ENCODE assay signal across 17 cellular contexts in genomic region chr2:12723741-12724463, GRCh38. TPM values are rescaled to one million over a fixed set of nuclear protein-coding genes. Genes with fewer than 3 reads are reported as not detected.
DNase-seq lines count a peak whose midpoint lies in the region; ATAC-seq and TF ChIP-seq lines count a peak whose summit lies in the region.
"Had no signal": no experiment of that assay in that cellular context is flagged by ENCODE, and none has a peak within 500 bp of the region (broad histone marks: within the 10 kb centered on the region; RNA-seq: fewer than 3 reads in every experiment).

No MANE protein-coding gene starts in this region.

- H3K4me3 Mint-ChIP-seq in CD4-positive, CD25-positive, alpha-beta regulatory T cell = peak overlapping the region; percentile 97 to 100 (median 100)
- peak overlapping the region; percentile 69 for H3K4me3 Mint-ChIP-seq in glutamatergic neuron (ENCODE audit: unreplicated experiment)
- H3K4me3 Mint-ChIP-seq: mesothelial cell of epicardium; T-helper 1 cell treated with Interleukin-12 subunit alpha and Interleukin-12 subunit beta and Interleukin-4 antibody, amounts not matched to agents 30 μg/mL and 1 μg/mL, for 36 hours; WTC11 had no signal

- peaks cover 0 to 2% (median 0%) of the 10 kb centered on the region in 7 donors for H3K9me3 Mint-ChIP-seq in CD4-positive, CD25-positive, alpha-beta regulatory T cell
- H3K9me3 Mint-ChIP-seq in glutamatergic neuron (ENCODE audit: unreplicated experiment) = peaks cover 15% of the 10 kb centered on the region
- H3K9me3 Mint-ChIP-seq: mesothelial cell of epicardium; T-helper 1 cell treated with Interleukin-12 subunit alpha and Interleukin-12 subunit beta and Interleukin-4 antibody, amounts not matched to agents 30 μg/mL and 1 μg/mL, for 36 hours; WTC11 had no signal

- H3K4me3 ChIP-seq in CD4-positive, CD25-positive, alpha-beta regulatory T cell (ENCODE audit: low read depth, low read length) = peak overlapping the region; percentile 90
- no peak overlapping the region for H3K4me3 ChIP-seq in OCI-LY1 (ENCODE audit: low read depth, low read length, poor library complexity, severe bottlenecking)
- H3K4me3 ChIP-seq in psoas muscle = no peak overlapping the region

- H3K27ac ChIP-seq in CD4-positive, CD25-positive, alpha-beta regulatory T cell (ENCODE audit: insufficient read depth, low read length, poor library complexity, severe bottlenecking) = no peak overlapping the region
- H3K27ac ChIP-seq in OCI-LY1 (ENCODE audit: low read depth, low read length, poor library complexity, severe bottlenecking) (no peak overlapping the region), psoas muscle (peak overlapping the region; percentile 5)
- H3K27ac ChIP-seq: thoracic aorta had no signal

- H3K36me3 ChIP-seq in CD4-positive, CD25-positive, alpha-beta regulatory T cell (ENCODE audit: control insufficient read depth, insufficient read depth, low read length) = peaks cover 51% of the 10 kb centered on the region
- H3K36me3 ChIP-seq in OCI-LY1 (ENCODE audit: insufficient read depth, low read length) = peaks cover 87% of the 10 kb centered on the region
- H3K36me3 ChIP-seq in psoas muscle (ENCODE audit: insufficient read depth in 1 of 2, low read depth in 1 of 2) = peaks cover 6 to 46% of the 10 kb centered on the region in 2 donors
- H3K36me3 ChIP-seq: breast epithelium had no signal

- peaks cover 84% of the 10 kb centered on the region for H3K4me1 ChIP-seq in CD4-positive, CD25-positive, alpha-beta regulatory T cell (ENCODE audit: control insufficient read depth, insufficient read depth, low read length, poor library complexity, severe bottlenecking)
- peaks cover 88% of the 10 kb centered on the region for H3K4me1 ChIP-seq in OCI-LY1 (ENCODE audit: insufficient read depth, low read length, severe bottlenecking)
- peaks cover 56% of the 10 kb centered on the region for H3K4me1 ChIP-seq in psoas muscle
- H3K4me1 ChIP-seq: breast epithelium had no signal

- no peak overlapping the region for H2AFZ ChIP-seq in OCI-LY1 (ENCODE audit: low read length)

- peaks cover 55% of the 10 kb centered on the region for H3K36me3 Mint-ChIP-seq in CD4-positive, CD25-positive, alpha-beta regulatory T cell
- peaks cover 21% of the 10 kb centered on the region for H3K36me3 Mint-ChIP-seq in glutamatergic neuron (ENCODE audit: unreplicated experiment)

- no peaks in the 10 kb centered on the region; the same call in 1 of the 2 replicates for H3F3A ChIP-seq in OCI-LY1 (ENCODE audit: insufficient read depth, low read length)

- peak overlapping the region; percentile 13; the same call in 1 of the 2 replicates for H3K4me2 ChIP-seq in OCI-LY1 (ENCODE audit: low read length)

- no peak overlapping the region for H3K9ac ChIP-seq in OCI-LY1 (ENCODE audit: low read length)

- 69 to 79% (median 73%) methylated on average over 8 of the region's 8 CpGs for WGBS in psoas muscle, 3 donors

- H3K27me3 ChIP-seq in CD4-positive, CD25-positive, alpha-beta regulatory T cell (ENCODE audit: control insufficient read depth, insufficient read depth, low read length) = no peaks in the 10 kb centered on the region
- H3K27me3 ChIP-seq in OCI-LY1 (ENCODE audit: insufficient read depth, low read length) = no peaks in the 10 kb centered on the region
- no peaks in the 10 kb centered on the region for H3K27me3 ChIP-seq in psoas muscle (ENCODE audit: insufficient read depth in 3 of 3, low read length in 2 of 3)
- H3K27me3 ChIP-seq: breast epithelium had no signal

- H3K27ac Mint-ChIP-seq in CD4-positive, CD25-positive, alpha-beta regulatory T cell = peak overlapping the region; percentile 86 to 90 (median 89)
- H3K27ac Mint-ChIP-seq in glutamatergic neuron (ENCODE audit: unreplicated experiment) = peak overlapping the region; percentile 24
- H3K27ac Mint-ChIP-seq: mesothelial cell of epicardium; T-helper 1 cell treated with Interleukin-12 subunit alpha and Interleukin-12 subunit beta and Interleukin-4 antibody, amounts not matched to agents 30 μg/mL and 1 μg/mL, for 36 hours had no signal

- H3K4me1 Mint-ChIP-seq in CD4-positive, CD25-positive, alpha-beta regulatory T cell = peaks cover 38 to 96% (median 77%) of the 10 kb centered on the region in 4 donors
- peaks cover 43% of the 10 kb centered on the region for H3K4me1 Mint-ChIP-seq in glutamatergic neuron (ENCODE audit: low read depth, unreplicated experiment)

- H3K9me2 ChIP-seq in OCI-LY1 (ENCODE audit: low read depth, low read length) = no peaks in the 10 kb centered on the region

- H4K20me1 ChIP-seq in OCI-LY1 (ENCODE audit: insufficient read depth, low read length) = no peaks in the 10 kb centered on the region

- H3K9me3 ChIP-seq in CD4-positive, CD25-positive, alpha-beta regulatory T cell (ENCODE audit: control insufficient read depth in 2 of 2, low read length in 2 of 2) = no peaks in the 10 kb centered on the region
- no peaks in the 10 kb centered on the region for H3K9me3 ChIP-seq in OCI-LY1 (ENCODE audit: low read length)
- H3K9me3 ChIP-seq in psoas muscle = no peaks in the 10 kb centered on the region
- H3K9me3 ChIP-seq: breast epithelium, thoracic aorta had no signal

- DNase-seq in CD4-positive, CD25-positive, alpha-beta regulatory T cell = no peak
- DNase-seq in glutamatergic neuron (no peak), psoas muscle (no peak), NCI-H526 (lab: John Stamatoyannopoulos, UW) (no peak), NCI-H524 treated with DMSO at 0.1 percent for 48 hours (lab: John Stamatoyannopoulos, UW) (no peak)
- DNase-seq: GOT3, kidney glomerular epithelial cell, NCI-H1105, NCI-H2081 treated with DMSO at 0.1 percent for 48 hours, NCI-H446 treated with DMSO at 0.1 percent for 48 hours had no signal

- H3K79me2 ChIP-seq in OCI-LY1 (ENCODE audit: insufficient read depth, low read length) = peaks cover 88% of the 10 kb centered on the region

- no peaks in the 10 kb centered on the region for H3K27me3 Mint-ChIP-seq in CD4-positive, CD25-positive, alpha-beta regulatory T cell
- peaks cover 7% of the 10 kb centered on the region for H3K27me3 Mint-ChIP-seq in glutamatergic neuron (ENCODE audit: unreplicated experiment)

- ATAC-seq in CD4-positive, CD25-positive, alpha-beta regulatory T cell (ENCODE audit: low read depth in 2 of 2) = no peak
- ATAC-seq in psoas muscle (no peak), GM18867 (IDR thresholded peaks at IDR 0.05; ENCODE audit: unreplicated experiment) (no peak)
- ATAC-seq: WTC11 had no signal

- intact Hi-C loops in psoas muscle (cut with DNase I) = loop anchor here in 1 of 2 donors (10.0 kb wide), 1 partner anchor 859 kb away; no protein-coding TSS in a partner anchor

- TF ChIP-seq CTCF in OCI-LY1 (IDR thresholded peaks at IDR 0.05; ENCODE audit: low read length) (no peak), glutamatergic neuron (IDR thresholded peaks at IDR 0.05; ENCODE audit: partially characterized antibody, unreplicated experiment) (no peak), psoas muscle (IDR thresholded peaks at IDR 0.05) (no peak)

RNA-seq across cellular contexts. Expression of gene TRIB2, which starts 7.2 kb away (rescaled TPM):
- 180 TPM for total RNA-seq in CD4-positive, CD25-positive, alpha-beta regulatory T cell
- 100 to 1,000 TPM in 3 of 4 donors, 10 to 100 TPM in 1; 87.6 to 131 (median 109) TPM for polyA plus RNA-seq in CD4-positive, CD25-positive, alpha-beta regulatory T cell
- total RNA-seq in glutamatergic neuron (ENCODE audit: unreplicated experiment) (131 TPM), psoas muscle (10 to 100 TPM in 2 of 4 donors, 1 to 10 TPM in 2; 9.0 to 12.5 (median 11.1) TPM)
- polyA plus RNA-seq in psoas muscle = 10 to 100 TPM in 2 of 3 donors, 1 to 10 TPM in 1; 6.8 to 18.0 (median 14.3) TPM
